ENCODE assay signal across 1 cellular context in genomic region chr6:132084811-132085509, GRCh38.
TF ChIP-seq lines count a peak whose summit lies in the region.

No MANE protein-coding gene starts in this region.

TF ChIP-seq in SK-N-SH, 30 proteins besides CTCF, POLR2A, EP300 and RAD21 (continued from another document):
- TF ChIP-seq MAX (IDR thresholded peaks at IDR 0.05; ENCODE audit: low read depth) (peak; percentile 49), ZBTB33 (IDR thresholded peaks at IDR 0.05; ENCODE audit: borderline replicate concordance, low read depth) (peak; percentile 88), USF2 (IDR thresholded peaks at IDR 0.05; ENCODE audit: borderline replicate concordance, low read depth, low read length) (no peak), USF1 (IDR thresholded peaks at IDR 0.05; ENCODE audit: borderline replicate concordance, low read depth) (no peak), POLR2AphosphoS5 (IDR thresholded peaks at IDR 0.05; ENCODE audit: low read depth, low read length) (peak; percentile 76; the same call in 1 of the 2 replicates), REST (IDR thresholded peaks at IDR 0.05; ENCODE audit: low read depth, low read length) (no peak), TEAD4 (IDR thresholded peaks at IDR 0.05; ENCODE audit: borderline replicate concordance, insufficient read depth) (peak; percentile 99), RXRA (IDR thresholded peaks at IDR 0.05; ENCODE audit: borderline replicate concordance, low read depth) (peak; percentile 91), FOXM1 (IDR thresholded peaks at IDR 0.05; ENCODE audit: low read depth) (peak; percentile 93), TAF1 (IDR thresholded peaks at IDR 0.05; ENCODE audit: borderline replicate concordance, low read depth, low read length) (no peak), SMC3 (IDR thresholded peaks at IDR 0.05; ENCODE audit: low read depth, low read length) (no peak), RCOR1 (IDR thresholded peaks at IDR 0.05; ENCODE audit: low read length) (no peak), NFIC (IDR thresholded peaks at IDR 0.05; ENCODE audit: borderline replicate concordance) (peak; percentile 87), SIN3A (IDR thresholded peaks at IDR 0.05; ENCODE audit: borderline replicate concordance, low read depth, low read length) (no peak), NRF1 (IDR thresholded peaks at IDR 0.05; ENCODE audit: low read depth, low read length) (no peak)
